In genomic region chr3:142027713-142028112, GRCh38 we compare ENCODE assay signal across 8 cellular contexts.
DNase-seq lines count a peak whose midpoint lies in the region.

No MANE protein-coding gene starts in this region.

- WGBS in iPS DF 6.9 (ENCODE audit: insufficient coverage, insufficient read length) = no CpG with 5 or more reads among the region's 2 CpGs

- H3K27ac Mint-ChIP-seq in activated T-helper 2 cell treated with anti-CD3 and anti-CD28 coated beads, Interferon-gamma antibody, Interleukin-2, Interleukin-4, amounts not matched to agents 10 μg/mL and 5 μg/mL and 100 μg/mL, durations not matched to agents 14 hours and 24 hours and 36 hours = peak overlapping the region; percentile 66

- H3K9me3 Mint-ChIP-seq in activated T-helper 2 cell treated with anti-CD3 and anti-CD28 coated beads, Interferon-gamma antibody, Interleukin-2, Interleukin-4, amounts not matched to agents 10 μg/mL and 5 μg/mL and 100 μg/mL, durations not matched to agents 14 hours and 24 hours and 36 hours = no peaks in the 10 kb centered on the region

- intact Hi-C loops in activated T-helper 2 cell treated with anti-CD3 and anti-CD28 coated beads, Interferon-gamma antibody, Interleukin-2, Interleukin-4, amounts not matched to agents 10 μg/mL and 5 μg/mL and 100 μg/mL, durations not matched to agents 14 hours and 24 hours and 36 hours (cut with micrococcal nuclease) = loop anchor here (2.0 to 10.0 kb wide), 3 partner anchors 121 to 547 kb away; partner anchors contain the start of genes ATR, GK5 and TFDP2

- H3K4me3 Mint-ChIP-seq in activated T-helper 2 cell treated with anti-CD3 and anti-CD28 coated beads, Interferon-gamma antibody, Interleukin-2, Interleukin-4, amounts not matched to agents 10 μg/mL and 5 μg/mL and 100 μg/mL, durations not matched to agents 14 hours and 24 hours and 36 hours (ENCODE audit: low read depth) = peak overlapping the region; percentile 78

- no peak overlapping the region for H3K27ac ChIP-seq in iPS DF 6.9 (ENCODE audit: low read length)

- H3K36me3 ChIP-seq in H7 (replicated peaks; ENCODE audit: control insufficient read depth, insufficient read depth, low read length) (no peaks in the 10 kb centered on the region), iPS DF 6.9 (ENCODE audit: control insufficient read depth, insufficient read depth, low read length) (no peaks in the 10 kb centered on the region), skeletal muscle satellite cell (ENCODE audit: insufficient read depth, low read length) (no peaks in the 10 kb centered on the region)

- no peaks in the 10 kb centered on the region for H3K27me3 Mint-ChIP-seq in activated T-helper 2 cell treated with anti-CD3 and anti-CD28 coated beads, Interferon-gamma antibody, Interleukin-2, Interleukin-4, amounts not matched to agents 10 μg/mL and 5 μg/mL and 100 μg/mL, durations not matched to agents 14 hours and 24 hours and 36 hours (ENCODE audit: low read depth)

- peak; percentile 8 for DNase-seq in NCI-H1092 treated with DMSO at 0.1 percent for 48 hours (lab: John Stamatoyannopoulos, UW)
- DNase-seq in NCI-H1092 (lab: John Stamatoyannopoulos, UW) = no peak
- peak; percentile 10 for DNase-seq in H7
- DNase-seq in NCI-H146 treated with DMSO at 0.1 percent for 48 hours (lab: John Stamatoyannopoulos, UW; ENCODE audit: unreplicated experiment) = peak; percentile 81
- DNase-seq in activated T-helper 2 cell treated with anti-CD3 and anti-CD28 coated beads, Interferon-gamma antibody, Interleukin-2, Interleukin-4, amounts not matched to agents 10 μg/mL and 5 μg/mL and 100 μg/mL, durations not matched to agents 14 hours and 24 hours and 36 hours (ENCODE audit: low spot score) = no peak
- DNase-seq in iPS DF 6.9 (ENCODE audit: low read depth, low spot score) = no peak
- no peak for DNase-seq in NCI-H1694 (lab: John Stamatoyannopoulos, UW)

- peaks cover 31% of the 10 kb centered on the region for H3K4me1 Mint-ChIP-seq in activated T-helper 2 cell treated with anti-CD3 and anti-CD28 coated beads, Interferon-gamma antibody, Interleukin-2, Interleukin-4, amounts not matched to agents 10 μg/mL and 5 μg/mL and 100 μg/mL, durations not matched to agents 14 hours and 24 hours and 36 hours (ENCODE audit: low read depth)

- peak overlapping the region; percentile 80 for H3K4me2 ChIP-seq in skeletal muscle satellite cell (ENCODE audit: low read length)

- H3K9me3 ChIP-seq in iPS DF 6.9 (ENCODE audit: control insufficient read depth, insufficient read depth, low read length) (no peaks in the 10 kb centered on the region), skeletal muscle satellite cell (replicated peaks; ENCODE audit: low read length) (no peaks in the 10 kb centered on the region)

- H3K36me3 Mint-ChIP-seq in activated T-helper 2 cell treated with anti-CD3 and anti-CD28 coated beads, Interferon-gamma antibody, Interleukin-2, Interleukin-4, amounts not matched to agents 10 μg/mL and 5 μg/mL and 100 μg/mL, durations not matched to agents 14 hours and 24 hours and 36 hours (ENCODE audit: low read depth) = peaks cover 6% of the 10 kb centered on the region

- H3K9ac ChIP-seq in skeletal muscle satellite cell (ENCODE audit: low read depth, low read length) = peak overlapping the region; percentile 19

- H3K4me1 ChIP-seq in iPS DF 6.9 (ENCODE audit: control insufficient read depth, insufficient read depth, low read length) = no peaks in the 10 kb centered on the region
- peaks cover 7% of the 10 kb centered on the region for H3K4me1 ChIP-seq in skeletal muscle satellite cell (ENCODE audit: control insufficient read depth, insufficient read depth, low read length)

- H3K27me3 ChIP-seq in H7 (ENCODE audit: control insufficient read depth, insufficient read depth, low read length) (no peaks in the 10 kb centered on the region), iPS DF 6.9 (ENCODE audit: control insufficient read depth, insufficient read depth, low read length) (no peaks in the 10 kb centered on the region), skeletal muscle satellite cell (ENCODE audit: control insufficient read depth, insufficient read depth, low read length) (no peaks in the 10 kb centered on the region)

- H3K4me3 ChIP-seq in H7 (ENCODE audit: insufficient read depth, low read depth, low read length) (peak overlapping the region; percentile 36), iPS DF 6.9 (ENCODE audit: low read length) (peak overlapping the region; percentile 79; the same call in 1 of the 2 replicates), skeletal muscle satellite cell (ENCODE audit: low read length) (peak overlapping the region; percentile 75)

Comparison
In these comparisons a context has a peak if more than half of its experiments do, and no peak if none do; other contexts are left out.
1. DNase-seq: peak in NCI-H1092 treated with DMSO at 0.1 percent for 48 hours (single experiment), H7 (single experiment) and NCI-H146 treated with DMSO at 0.1 percent for 48 hours (single experiment); none in NCI-H1092 (single experiment), activated T-helper 2 cell treated with anti-CD3 and anti-CD28 coated beads, Interferon-gamma antibody, Interleukin-2, Interleukin-4, amounts not matched to agents 10 μg/mL and 5 μg/mL and 100 μg/mL, durations not matched to agents 14 hours and 24 hours and 36 hours (single experiment), iPS DF 6.9 (single experiment) and NCI-H1694 (single experiment).
2. Peak in every context shown above with its lines, with median percentiles within 50 percentile points of each other: H3K4me3 ChIP-seq.